ENCODE assay signal across 12 cellular contexts in the genomic region with DNA sequence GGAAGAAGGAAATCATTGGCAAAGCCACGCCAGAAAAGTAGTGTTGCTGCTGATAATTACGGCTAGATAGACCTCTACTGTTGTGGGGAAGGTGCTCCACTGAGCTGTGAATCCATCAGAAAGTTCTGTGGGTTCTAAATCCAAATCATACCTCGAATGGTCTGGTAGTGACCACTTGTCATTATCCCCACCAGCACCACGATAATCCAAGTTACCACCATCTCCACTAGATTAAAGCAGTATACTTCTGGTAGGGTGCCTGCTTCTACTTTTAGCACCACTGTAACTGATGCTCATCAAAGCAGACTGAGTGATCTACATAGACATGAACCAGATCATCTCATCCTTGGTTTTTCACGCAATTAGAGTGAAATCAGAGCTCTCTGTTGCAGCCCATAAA.
"Had no signal": no experiment of that assay in that cellular context is flagged by ENCODE, and none has a peak within 500 bp of the region (broad histone marks: within the 10 kb centered on the region; RNA-seq: fewer than 3 reads in every experiment).

No MANE protein-coding gene starts in this region.

- H3K36me3 ChIP-seq: ovary, right lobe of liver, spleen, tibial nerve, vagina had no signal

- ATAC-seq: activated T-helper 17 cell treated with anti-CD3 and anti-CD28 coated beads, Interleukin-2, amount 50 U/mL, for 72 hours; right lobe of liver had no signal

- H3K9me3 ChIP-seq: ovary, right lobe of liver, spleen, tibial nerve, vagina had no signal

- H3K4me3 ChIP-seq: ovary, right lobe of liver, spleen, tibial nerve, vagina had no signal

- DNase-seq: activated CD4-positive, alpha-beta T cell treated with anti-CD3 and anti-CD28 coated beads, Interleukin-2, amount 50 U/mL, for 1 hour; activated CD4-positive, CD25-positive, alpha-beta regulatory T cell; activated CD8-positive, alpha-beta memory T cell treated with anti-CD3 and anti-CD28 coated beads for 24 hours; activated naive CD4-positive, alpha-beta T cell treated with Interleukin-2 at 50 U/mL for 16 hours; hippocampal formation; kidney; ovary; right lobe of liver; spleen had no signal

- H3K27ac ChIP-seq: ovary, right lobe of liver, spleen, tibial nerve, vagina had no signal

- H3K4me1 ChIP-seq: right lobe of liver, vagina had no signal

- H3K27me3 ChIP-seq: ovary, spleen, tibial nerve, vagina had no signal
